In the genomic region with DNA sequence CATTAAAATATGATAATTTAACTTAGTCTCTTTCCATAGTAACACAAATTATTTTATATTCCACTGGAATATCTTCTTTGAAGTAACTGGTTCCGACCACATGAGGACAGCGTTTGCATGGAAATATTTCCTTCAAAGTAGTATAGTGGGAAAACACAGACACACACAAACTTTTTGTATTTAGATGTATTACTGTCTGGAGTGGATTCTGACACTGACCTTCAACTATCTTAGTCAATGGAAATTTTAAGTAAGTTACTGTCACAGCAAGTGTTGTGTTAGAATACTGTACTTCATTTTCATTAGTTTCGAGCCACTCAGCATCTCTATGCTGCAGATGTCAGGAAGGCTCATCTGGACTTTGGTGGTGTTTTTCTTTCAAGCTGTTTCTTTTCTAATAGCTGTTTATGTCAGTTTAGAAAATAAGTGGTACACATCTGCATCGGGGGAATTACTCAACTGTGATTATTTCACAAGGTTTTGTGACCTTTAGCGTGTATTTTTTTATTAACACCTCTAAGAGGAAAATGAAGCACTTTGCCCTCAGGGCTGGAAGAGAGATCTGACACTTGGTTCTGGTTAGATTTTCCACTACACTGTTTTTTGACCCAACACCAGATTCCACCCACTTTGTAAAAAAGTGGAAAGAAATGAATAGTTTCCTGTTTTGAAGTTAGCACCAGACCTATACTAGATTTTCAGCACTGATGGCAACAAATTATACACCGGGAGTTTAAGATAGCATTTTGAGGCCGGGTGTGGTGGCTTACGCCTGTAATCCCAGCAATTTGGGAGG, we compare ENCODE assay signal across 8 cellular contexts. TPM values are rescaled to one million over a fixed set of nuclear protein-coding genes. Genes with fewer than 3 reads are reported as not detected.
A peak's percentile ranks its signal among the peaks of the same experiment; 100 is the strongest.
DNase-seq lines count a peak whose midpoint lies in the region; ATAC-seq and TF ChIP-seq lines count a peak whose summit lies in the region.

No MANE protein-coding gene starts in this region.

- peaks cover 15% of the 10 kb centered on the region for H3K4me1 Mint-ChIP-seq in activated naive CD8-positive, alpha-beta T cell treated with anti-CD3 and anti-CD28 coated beads, Interleukin-2, amount 50 U/mL, for 24 hours

- CTCF ChIA-PET in GM10248 (lab: Yijun Ruan, JAX): interaction anchor here (0.9 to 1.4 kb wide), 2 partner anchors 10 to 331 kb away, joined by 3 to 4 read pairs; no protein-coding TSS in a partner anchor

- H3K9me3 Mint-ChIP-seq in activated naive CD8-positive, alpha-beta T cell treated with anti-CD3 and anti-CD28 coated beads, Interleukin-2, amount 50 U/mL, for 24 hours: no peaks in the 10 kb centered on the region

- peak; percentile 78 for ATAC-seq in activated naive CD8-positive, alpha-beta T cell treated with anti-CD3 and anti-CD28 coated beads, Interleukin-2, amount 50 U/mL, for 24 hours
- no peak for ATAC-seq in HG03432 (IDR thresholded peaks at IDR 0.05; ENCODE audit: unreplicated experiment)
- no peak for ATAC-seq in GM18867 (IDR thresholded peaks at IDR 0.05; ENCODE audit: unreplicated experiment)
- no peak for ATAC-seq in HG03039 (IDR thresholded peaks at IDR 0.05; ENCODE audit: unreplicated experiment)

- H3K4me3 Mint-ChIP-seq in activated naive CD8-positive, alpha-beta T cell treated with anti-CD3 and anti-CD28 coated beads, Interleukin-2, amount 50 U/mL, for 24 hours: no peak overlapping the region

- POLR2A ChIA-PET in GM10248 (lab: Yijun Ruan, JAX): no interaction called here

- no peaks in the 10 kb centered on the region for H3K36me3 ChIP-seq in kidney epithelial cell (ENCODE audit: control insufficient read depth, insufficient read depth, low read length)

- in situ Hi-C loops in ACHN (cut with HindIII; ENCODE audit: low pct_ligation_motif_present, low pct_unique_long_range_greater_than_20kb, low sequenced_read_pairs): no loop called here

- H3K27me3 ChIP-seq in kidney epithelial cell (ENCODE audit: control insufficient read depth, insufficient read depth, low read length): no peaks in the 10 kb centered on the region

- H3K36me3 Mint-ChIP-seq in activated naive CD8-positive, alpha-beta T cell treated with anti-CD3 and anti-CD28 coated beads, Interleukin-2, amount 50 U/mL, for 24 hours (ENCODE audit: low read depth): no peaks in the 10 kb centered on the region

- peak; percentile 55 for TF ChIP-seq CTCF in kidney epithelial cell (IDR thresholded peaks at IDR 0.05; ENCODE audit: insufficient read depth, low read length, poor library complexity, severe bottlenecking)
- TF ChIP-seq CTCF in GM10248 (IDR thresholded peaks at IDR 0.05; ENCODE audit: control extremely low read depth, extremely low read depth, low read depth, missing control alignments): no peak

- peak; percentile 42 for DNase-seq in ACHN
- peak; percentile 38 for DNase-seq in H4 (ENCODE audit: low spot score)
- no peak for DNase-seq in activated naive CD8-positive, alpha-beta T cell treated with anti-CD3 and anti-CD28 coated beads, Interleukin-2, amount 50 U/mL, for 24 hours
- DNase-seq in kidney epithelial cell (ENCODE audit: low read depth): no peak
- DNase-seq in GM10248 (ENCODE audit: extremely low spot score): no peak

- peaks cover 23% of the 10 kb centered on the region for H3K27me3 Mint-ChIP-seq in activated naive CD8-positive, alpha-beta T cell treated with anti-CD3 and anti-CD28 coated beads, Interleukin-2, amount 50 U/mL, for 24 hours

- peak overlapping the region; percentile 72 for H3K27ac Mint-ChIP-seq in activated naive CD8-positive, alpha-beta T cell treated with anti-CD3 and anti-CD28 coated beads, Interleukin-2, amount 50 U/mL, for 24 hours

- H3K4me3 ChIP-seq in kidney epithelial cell (ENCODE audit: low read depth, low read length): no peak overlapping the region

RNA-seq across cellular contexts. Expression of a gene that starts 18.9 kb away (rescaled TPM):
- 27.8 and 57.4 TPM in 2 replicates for total RNA-seq in H4 (2014; rRNA removed; shearing (Covaris generic))
- total RNA-seq in kidney epithelial cell: 28.2 and 28.7 TPM in 2 replicates

Comparison
In these comparisons a context has a peak if more than half of its experiments do, and no peak if none do; other contexts are left out.
1. DNase-seq: peak in ACHN (single experiment) and H4 (single experiment); none in activated naive CD8-positive, alpha-beta T cell treated with anti-CD3 and anti-CD28 coated beads, Interleukin-2, amount 50 U/mL, for 24 hours (single experiment), kidney epithelial cell (single experiment) and GM10248 (single experiment).